ENCODE assay signal across 9 cellular contexts in the genomic region with DNA sequence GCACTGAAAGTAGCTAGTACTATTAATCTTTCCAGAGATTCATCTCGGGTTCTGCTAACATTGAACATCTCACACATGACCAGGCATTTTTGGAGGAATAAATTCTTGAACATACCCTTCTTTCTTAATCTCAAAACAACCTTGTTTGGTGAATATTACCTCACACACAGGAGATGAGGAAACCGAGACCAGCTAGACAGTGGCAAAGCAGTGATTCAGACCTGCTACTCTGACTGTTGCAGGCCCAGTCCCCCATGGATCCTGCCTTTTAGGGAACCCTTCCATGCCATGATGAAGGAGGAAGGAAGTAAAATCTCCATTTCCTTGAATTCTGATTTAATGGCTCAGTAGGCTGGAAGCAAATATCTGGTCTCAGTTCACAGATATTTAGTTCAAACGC. TPM values are rescaled to one million over a fixed set of nuclear protein-coding genes. Genes with fewer than 3 reads are reported as not detected.
DNase-seq lines count a peak whose midpoint lies in the region; ATAC-seq and TF ChIP-seq lines count a peak whose summit lies in the region.
"Had no signal": no experiment of that assay in that cellular context is flagged by ENCODE, and none has a peak within 500 bp of the region (broad histone marks: within the 10 kb centered on the region; RNA-seq: fewer than 3 reads in every experiment).

No MANE protein-coding gene starts in this region.

- H3K27ac ChIP-seq in breast epithelium, result no peak overlapping the region

- POLR2A ChIA-PET in MCF 10A (lab: Yijun Ruan, JAX), result no interaction called here

- H3K4me3 Mint-ChIP-seq in MCF 10A (ENCODE audit: unreplicated experiment), result no peak overlapping the region
- peak overlapping the region; percentile 86 for H3K4me3 Mint-ChIP-seq in chondrocyte (ENCODE audit: unreplicated experiment)
- H3K4me3 Mint-ChIP-seq in mesothelial cell of epicardium, result peak overlapping the region; percentile 87
- H3K4me3 Mint-ChIP-seq in type B pancreatic cell, result peak overlapping the region; percentile 96

- H3K36me3 ChIP-seq in breast epithelium, result no peaks in the 10 kb centered on the region

- TF ChIP-seq CTCF in breast epithelium (IDR thresholded peaks at IDR 0.05), result no peak
- TF ChIP-seq CTCF in MCF 10A (IDR thresholded peaks at IDR 0.05; ENCODE audit: unreplicated experiment), result no peak
- no peak for TF ChIP-seq CTCF in chondrocyte (IDR thresholded peaks at IDR 0.05)
- no peak for TF ChIP-seq CTCF in mesothelial cell of epicardium (IDR thresholded peaks at IDR 0.05; ENCODE audit: unreplicated experiment)
- TF ChIP-seq CTCF in type B pancreatic cell (conservative IDR thresholded peaks at IDR 0.05), result no peak

- H3K36me3 Mint-ChIP-seq in MCF 10A (ENCODE audit: insufficient read depth, unreplicated experiment) (no peaks in the 10 kb centered on the region), chondrocyte (ENCODE audit: low read depth) (no peaks in the 10 kb centered on the region), mesothelial cell of epicardium (no peaks in the 10 kb centered on the region), type B pancreatic cell (peaks cover 2% of the 10 kb centered on the region)

- TF ChIP-seq POLR2A in breast epithelium (IDR thresholded peaks at IDR 0.05), result no peak

- intact Hi-C loops in breast epithelium (cut with DNase I; ENCODE audit: low total_unique reads), result no loop called here
- intact Hi-C loops in MCF 10A (cut with micrococcal nuclease), result loop anchor here (10.0 kb wide), 1 partner anchor 412 kb away; no protein-coding TSS in a partner anchor

- H3K27ac Mint-ChIP-seq in MCF 10A (ENCODE audit: low read depth, unreplicated experiment), result no peak overlapping the region
- no peak overlapping the region for H3K27ac Mint-ChIP-seq in chondrocyte (ENCODE audit: unreplicated experiment)
- no peak overlapping the region for H3K27ac Mint-ChIP-seq in mesothelial cell of epicardium
- no peak overlapping the region for H3K27ac Mint-ChIP-seq in type B pancreatic cell

- no TSS peak for BruUV-seq in MCF 10A (replicated peaks; lab: Mats Ljungman, UMichigan)

- ATAC-seq in HG03342 (IDR thresholded peaks at IDR 0.05; ENCODE audit: unreplicated experiment) (no peak), HG03097 (IDR thresholded peaks at IDR 0.05; ENCODE audit: low FRiP score, unreplicated experiment) (no peak)

- H3K4me1 ChIP-seq in breast epithelium, result peaks cover 0 to 4% of the 10 kb centered on the region in 2 donors

- CTCF ChIA-PET in MCF 10A (lab: Yijun Ruan, JAX), result interaction anchor here (1.1 kb wide), 1 partner anchor 49 kb away, joined by 3 read pairs; no protein-coding TSS in a partner anchor

- peaks cover 0 to 2% of the 10 kb centered on the region in 2 donors for H3K27me3 ChIP-seq in breast epithelium

- peaks cover 13% of the 10 kb centered on the region for H3K4me1 Mint-ChIP-seq in MCF 10A (ENCODE audit: insufficient read depth, unreplicated experiment)
- peaks cover 64% of the 10 kb centered on the region for H3K4me1 Mint-ChIP-seq in chondrocyte (ENCODE audit: low read depth)
- H3K4me1 Mint-ChIP-seq in mesothelial cell of epicardium, result peaks cover 59% of the 10 kb centered on the region
- H3K4me1 Mint-ChIP-seq in type B pancreatic cell (ENCODE audit: unreplicated experiment), result peaks cover 42% of the 10 kb centered on the region

- H3K4me3 ChIP-seq in breast epithelium, result peak overlapping the region; percentile 78 to 85 (median 83)

- DNase-seq in breast epithelium (ENCODE audit: low spot score in 2 of 2) (no peak), MCF 10A (ENCODE audit: unreplicated experiment) (no peak), chondrocyte (ENCODE audit: low spot score) (no peak), mesothelial cell of epicardium (ENCODE audit: low spot score in 2 of 2, unreplicated experiment in 2 of 2) (no peak), type B pancreatic cell (ENCODE audit: extremely low spot score, unreplicated experiment) (no peak)
- no peak for DNase-seq in activated CD4-positive, CD25-positive, alpha-beta regulatory T cell treated with anti-CD3 and anti-CD28 coated beads, Interleukin-2, amount 50 U/mL, for 72 hours
- DNase-seq: AML-193 had no signal

- H3K27me3 Mint-ChIP-seq in MCF 10A (ENCODE audit: insufficient read depth, unreplicated experiment), result peaks cover 28% of the 10 kb centered on the region
- no peaks in the 10 kb centered on the region for H3K27me3 Mint-ChIP-seq in chondrocyte (ENCODE audit: low read depth)
- peaks cover 22% of the 10 kb centered on the region for H3K27me3 Mint-ChIP-seq in mesothelial cell of epicardium (ENCODE audit: low read depth)
- H3K27me3 Mint-ChIP-seq in type B pancreatic cell, result peaks cover 19% of the 10 kb centered on the region

- H3K9me3 Mint-ChIP-seq in MCF 10A (ENCODE audit: unreplicated experiment) (no peaks in the 10 kb centered on the region), chondrocyte (ENCODE audit: low read depth) (no peaks in the 10 kb centered on the region), mesothelial cell of epicardium (no peaks in the 10 kb centered on the region), type B pancreatic cell (no peaks in the 10 kb centered on the region)

- H3K9me3 ChIP-seq in breast epithelium, result no peaks in the 10 kb centered on the region

RNA-seq across cellular contexts. Expression of gene PCSK5, which starts 2.6 kb away (rescaled TPM):
- 10 to 100 TPM; 12.7 to 21.0 (median 19.0) TPM for total RNA-seq in breast epithelium
- total RNA-seq in MCF 10A (2022), result 0.20 TPM in 1 of 2 replicates, not detected in the other
- 8.3 to 75.9 TPM (median 8.9 TPM) in 3 replicates for total RNA-seq in chondrocyte
- 13.5 to 15.7 TPM (median 14.6 TPM) in 3 replicates for total RNA-seq in mesothelial cell of epicardium
- 25.4 and 30.7 TPM in 2 replicates for total RNA-seq in type B pancreatic cell (ENCODE audit: low replicate concordance)
